In the genomic region with DNA sequence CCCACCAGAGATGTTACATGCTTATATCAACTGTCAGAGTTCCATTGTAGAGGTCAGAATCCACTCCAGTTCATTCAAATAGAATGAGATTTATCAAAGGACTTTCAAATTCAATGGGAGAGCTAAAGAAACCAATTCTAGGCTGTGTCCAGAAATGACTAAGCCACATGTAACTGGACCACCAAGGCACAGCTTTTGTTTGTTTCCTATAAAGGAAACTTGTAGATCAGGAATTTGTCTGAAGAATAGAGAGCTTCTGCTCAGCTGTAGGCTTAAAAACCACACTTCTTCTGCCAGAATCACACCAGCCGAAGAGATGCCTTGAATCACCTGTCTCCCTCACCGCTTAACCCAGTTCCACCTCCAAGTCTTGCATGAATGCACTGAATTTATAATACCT, we compare ENCODE assay signal across 18 cellular contexts.
DNase-seq lines count a peak whose midpoint lies in the region; ATAC-seq and TF ChIP-seq lines count a peak whose summit lies in the region.
"Had no signal": no experiment of that assay in that cellular context is flagged by ENCODE, and none has a peak within 500 bp of the region (broad histone marks: within the 10 kb centered on the region; RNA-seq: fewer than 3 reads in every experiment).

No MANE protein-coding gene starts in this region.

- H3K27me3 ChIP-seq in PC-3 (ENCODE audit: low read length): no peaks in the 10 kb centered on the region
- H3K27me3 ChIP-seq: BLaER1 treated with 17β-estradiol and CSF1 and Interleukin-3, amounts not matched to agents 10 nM and 100 nM had no signal

- no peak overlapping the region for H3K4me2 ChIP-seq in PC-3 (ENCODE audit: low read length)
- H3K4me2 ChIP-seq: A549; BLaER1 treated with 17β-estradiol and CSF1 and Interleukin-3, amounts not matched to agents 10 nM and 100 nM had no signal

- no peak overlapping the region for H3K27ac ChIP-seq in PC-3 (ENCODE audit: low read length)
- H3K27ac ChIP-seq: 22Rv1; A549; BLaER1 treated with 17β-estradiol and CSF1 and Interleukin-3, amounts not matched to agents 10 nM and 100 nM; C4-2B had no signal

- no peak overlapping the region for H2AFZ ChIP-seq in PC-3 (ENCODE audit: low read length)

- intact Hi-C loops in PC-3 (cut with micrococcal nuclease): loop anchor here (5.0 kb wide), 1 partner anchor 134 kb away; a partner anchor contains a TSS

- H3K79me2 ChIP-seq in PC-3 (ENCODE audit: low read length): no peaks in the 10 kb centered on the region

- POLR2A ChIA-PET in PC-3 (lab: Charles Lee; ENCODE audit: unreplicated experiment): no interaction called here

- CTCF ChIA-PET in PC-3 (lab: Charles Lee): interaction anchor here (1.1 kb wide), 1 partner anchor 37 kb away, joined by 5 read pairs; no protein-coding TSS in a partner anchor

- DNase-seq in EH (ENCODE audit: low read depth) (peak; percentile 9), PC-3 (peak; percentile 34), astrocyte of the hippocampus (ENCODE audit: low read depth, low spot score) (peak; percentile 9), NCI-H146 treated with DMSO at 0.1 percent for 48 hours (lab: John Stamatoyannopoulos, UW; ENCODE audit: unreplicated experiment) (no peak)
- DNase-seq in stimulated activated CD4-positive, alpha-beta T cell treated with anti-CD3 and anti-CD28 coated beads, Interleukin-4, amount 100 ng/mL, for 24 hours: no peak
- DNase-seq: AML-193; Caco-2; Calu3; CD4-positive, alpha-beta T cell; CD8-positive, alpha-beta T cell; DMS79 treated with DMSO at 0.1 percent for 48 hours; EL; GDM1 had no signal

- no peaks in the 10 kb centered on the region for H3K9me3 ChIP-seq in PC-3 (ENCODE audit: low read length)
- H3K9me3 ChIP-seq: A549, Caco-2 had no signal

- peaks cover 31% of the 10 kb centered on the region for H3K4me1 ChIP-seq in PC-3 (ENCODE audit: insufficient read depth, low read length)
- H3K4me1 ChIP-seq: BLaER1 treated with 17β-estradiol and CSF1 and Interleukin-3, amounts not matched to agents 10 nM and 100 nM; Caco-2 had no signal

- TF ChIP-seq CTCF in PC-3 (conservative IDR thresholded peaks at IDR 0.05; ENCODE audit: low read depth, low read length): no peak

- no peaks in the 10 kb centered on the region for H3K9me2 ChIP-seq in PC-3 (replicated peaks; ENCODE audit: low read length)

- ATAC-seq in PC-3: no peak
- ATAC-seq: A549; CD8-positive, alpha-beta T cell; GM12878 had no signal

- no peaks in the 10 kb centered on the region for H3K36me3 ChIP-seq in PC-3 (ENCODE audit: low read depth, low read length)
- H3K36me3 ChIP-seq: BLaER1 treated with 17β-estradiol and CSF1 and Interleukin-3, amounts not matched to agents 10 nM and 100 nM had no signal

- BruUV-seq in PC-3 (replicated peaks; lab: Mats Ljungman, UMichigan): no TSS peak

- no peak overlapping the region for H3K9ac ChIP-seq in PC-3 (ENCODE audit: low read length)
- H3K9ac ChIP-seq: BLaER1 treated with 17β-estradiol and CSF1 and Interleukin-3, amounts not matched to agents 10 nM and 100 nM had no signal

- H4K20me1 ChIP-seq in PC-3 (ENCODE audit: low read length): no peaks in the 10 kb centered on the region
- H4K20me1 ChIP-seq: BLaER1 treated with 17β-estradiol and CSF1 and Interleukin-3, amounts not matched to agents 10 nM and 100 nM had no signal

- H3K4me3 ChIP-seq in PC-3 (ENCODE audit: low read length): no peak overlapping the region
- H3K4me3 ChIP-seq: A549; BLaER1 treated with 17β-estradiol and CSF1 and Interleukin-3, amounts not matched to agents 10 nM and 100 nM; GM12878 had no signal

- peaks cover 5% of the 10 kb centered on the region for H3F3A ChIP-seq in PC-3 (ENCODE audit: low read length, unreplicated experiment)

Comparison
In these comparisons a context has a peak if more than half of its experiments do, and no peak if none do; other contexts are left out.
1. DNase-seq: peak in EH (single experiment), PC-3 (single experiment) and astrocyte of the hippocampus (single experiment); none in stimulated activated CD4-positive, alpha-beta T cell treated with anti-CD3 and anti-CD28 coated beads, Interleukin-4, amount 100 ng/mL, for 24 hours (single experiment) and NCI-H146 treated with DMSO at 0.1 percent for 48 hours (single experiment).